1 cellular context compared by ENCODE assay signal in genomic region chr11:8089791-8090510, GRCh38.
TF ChIP-seq lines count a peak whose summit lies in the region.

No MANE protein-coding gene starts in this region.

TF ChIP-seq in H1, 55 proteins besides CTCF, POLR2A, EP300 and RAD21:
- no peak for TF ChIP-seq TAF7 (optimal IDR thresholded peaks at IDR 0.05; ENCODE audit: borderline replicate concordance, low read depth, low read length)
- TF ChIP-seq RXRA (IDR thresholded peaks at IDR 0.05; ENCODE audit: insufficient read depth, low read depth, low read length), result no peak
- TF ChIP-seq KDM4A (IDR thresholded peaks at IDR 0.05; ENCODE audit: low read depth, low read length, severe bottlenecking), result no peak
- no peak for TF ChIP-seq CEBPB (IDR thresholded peaks at IDR 0.05; ENCODE audit: low read depth, low read length)
- no peak for TF ChIP-seq MAFK (IDR thresholded peaks at IDR 0.05; ENCODE audit: low read depth, low read length)
- no peak for TF ChIP-seq TBP (IDR thresholded peaks at IDR 0.05; ENCODE audit: low read depth, low read length)
- TF ChIP-seq USF2 (IDR thresholded peaks at IDR 0.05; ENCODE audit: low read length), result no peak
- TF ChIP-seq ASH2L (IDR thresholded peaks at IDR 0.05; ENCODE audit: low read length), result no peak
- TF ChIP-seq CREB1 (IDR thresholded peaks at IDR 0.05), result no peak
- TF ChIP-seq MAX (IDR thresholded peaks at IDR 0.05), result no peak
- TF ChIP-seq JUND (IDR thresholded peaks at IDR 0.05; ENCODE audit: low read length), result no peak
